In genomic region chr15:80403712-80404056, GRCh38 we compare ENCODE assay signal across 8 cellular contexts. TPM values are rescaled to one million over a fixed set of nuclear protein-coding genes. Genes with fewer than 3 reads are reported as not detected.
DNase-seq lines count a peak whose midpoint lies in the region; ATAC-seq and TF ChIP-seq lines count a peak whose summit lies in the region.

No MANE protein-coding gene starts in this region.

- 7% methylated on average over 24 to 30 of the region's 30 CpGs for WGBS in lung, 2 donors
- WGBS in aorta, 2 donors: 3% methylated on average over 28 to 30 of the region's 30 CpGs

- peaks cover 7% of the 10 kb centered on the region for H3K4me1 Mint-ChIP-seq in dendritic cell treated with granulocyte-macrophage colony-stimulating factor and Interleukin-4, amounts not matched to agents 40 ng/mL and 50 ng/mL, for 4 days (ENCODE audit: low read depth)

- TF ChIP-seq CTCF in lung (IDR thresholded peaks at IDR 0.05; ENCODE audit: control extremely low read depth, extremely low read depth): no peak

- ATAC-seq in Right ventricle myocardium inferior (peak; percentile 40), lung (ENCODE audit: insufficient read depth, low FRiP score) (peak; percentile 15), aorta (ENCODE audit: low FRiP score) (peak; percentile 7), GM18502 (IDR thresholded peaks at IDR 0.05; ENCODE audit: poor library complexity, unreplicated experiment) (no peak)

- H3K4me3 ChIP-seq in lung (peak overlapping the region; percentile 53), aorta (ENCODE audit: low read length in 2 of 2) (peak overlapping the region; percentile 85 to 95)

- H3K27ac ChIP-seq in lung (ENCODE audit: low read depth in 1 of 2, low read length in 1 of 2) (peak overlapping the region in 1 of 2 donors; percentile 10), aorta (ENCODE audit: low read depth in 1 of 2, low read length in 2 of 2) (peak overlapping the region in 1 of 2 donors; percentile 47)

- H3K9me3 ChIP-seq in lung (ENCODE audit: control insufficient read depth in 2 of 2, insufficient read depth in 1 of 2, low read length in 1 of 2) (no peaks in the 10 kb centered on the region), aorta (ENCODE audit: control insufficient read depth, low read length) (no peaks in the 10 kb centered on the region)

- peaks cover 84% of the 10 kb centered on the region for H3K27me3 Mint-ChIP-seq in dendritic cell treated with granulocyte-macrophage colony-stimulating factor and Interleukin-4, amounts not matched to agents 40 ng/mL and 50 ng/mL, for 4 days

- peak; percentile 59 for DNase-seq in Right ventricle myocardium inferior (ENCODE audit: missing footprints)
- no peak for DNase-seq in cardiac septum (ENCODE audit: low spot score)
- DNase-seq in lung (ENCODE audit: low spot score): no peak
- DNase-seq in aorta: peak in 1 of 2 donors; percentile 81
- no peak for DNase-seq in activated T-cell treated with anti-CD3 and anti-CD28 coated beads for 4 hours
- no peak for DNase-seq in NK-92 treated with Interleukin-12 subunit alpha and Interleukin-12 subunit beta, amount 100 ng/mL, for 24 hours (lab: John Stamatoyannopoulos, UW)

- no peaks in the 10 kb centered on the region for H3K36me3 Mint-ChIP-seq in dendritic cell treated with granulocyte-macrophage colony-stimulating factor and Interleukin-4, amounts not matched to agents 40 ng/mL and 50 ng/mL, for 4 days (ENCODE audit: low read depth)

- no peaks in the 10 kb centered on the region for H3K9me3 Mint-ChIP-seq in dendritic cell treated with granulocyte-macrophage colony-stimulating factor and Interleukin-4, amounts not matched to agents 40 ng/mL and 50 ng/mL, for 4 days

- H3K27ac Mint-ChIP-seq in dendritic cell treated with granulocyte-macrophage colony-stimulating factor and Interleukin-4, amounts not matched to agents 40 ng/mL and 50 ng/mL, for 4 days: no peak overlapping the region

- H3K27me3 ChIP-seq in lung (ENCODE audit: control insufficient read depth, insufficient read depth) (no peaks in the 10 kb centered on the region), aorta (ENCODE audit: control insufficient read depth in 1 of 2, insufficient read depth in 2 of 2, low read length in 1 of 2) (no peaks in the 10 kb centered on the region)

- intact Hi-C loops in Right ventricle myocardium inferior (cut with DNase I): no loop called here
- intact Hi-C loops in cardiac septum (cut with DNase I): no loop called here
- intact Hi-C loops in dendritic cell treated with granulocyte-macrophage colony-stimulating factor and Interleukin-4, amounts not matched to agents 40 ng/mL and 50 ng/mL, for 4 days (cut with micrococcal nuclease): no loop called here
- intact Hi-C loops in aorta (cut with DNase I): no loop called here

- no peaks in the 10 kb centered on the region for H3K36me3 ChIP-seq in lung (ENCODE audit: control insufficient read depth in 2 of 2, insufficient read depth in 2 of 2, low read length in 2 of 2)
- H3K36me3 ChIP-seq in aorta (ENCODE audit: control insufficient read depth in 1 of 2, insufficient read depth in 2 of 2, low read length in 1 of 2): no peaks in the 10 kb centered on the region

- peak overlapping the region; percentile 8 for H3K4me3 Mint-ChIP-seq in dendritic cell treated with granulocyte-macrophage colony-stimulating factor and Interleukin-4, amounts not matched to agents 40 ng/mL and 50 ng/mL, for 4 days

- H3K4me1 ChIP-seq in lung (ENCODE audit: control insufficient read depth in 2 of 2, insufficient read depth in 2 of 2, low read length in 2 of 2) (peaks cover 0 to 2% of the 10 kb centered on the region in 2 donors), aorta (ENCODE audit: control insufficient read depth in 1 of 2, insufficient read depth in 2 of 2, low read length in 2 of 2) (no peaks in the 10 kb centered on the region)

RNA-seq across cellular contexts. Expression of gene ARNT2, which starts 0.5 kb away (rescaled TPM):
- 4.9 TPM for total RNA-seq in Right ventricle myocardium inferior
- total RNA-seq in cardiac septum: 4.7 TPM
- 10 to 100 TPM in 1 of 2 donors, 1 to 10 TPM in 1; 4.5 to 12.2 TPM for total RNA-seq in lung
- 1 to 10 TPM; 2.0 to 6.5 TPM for polyA plus RNA-seq in lung
- 10 to 100 TPM in 1 of 2 donors, 1 to 10 TPM in 1; 7.5 to 16.2 TPM for total RNA-seq in aorta
- 1 to 10 TPM in 1 of 2 donors, under 1 TPM in 1; 0.63 to 2.3 TPM for polyA plus RNA-seq in aorta
